7 cellular contexts compared by ENCODE assay signal in genomic region chr1:151945725-151946365, GRCh38. TPM values are rescaled to one million over a fixed set of nuclear protein-coding genes. Genes with fewer than 3 reads are reported as not detected.
A peak's percentile ranks its signal among the peaks of the same experiment; 100 is the strongest.
DNase-seq lines count a peak whose midpoint lies in the region; ATAC-seq lines count a peak whose summit lies in the region.

No MANE protein-coding gene starts in this region.

- intact Hi-C loops in activated CD4-positive, alpha-beta T cell treated with anti-CD3 and anti-CD28 coated beads, Interleukin-2, amount 10 ng/mL, durations not matched to agents 24 days and 14 days (cut with micrococcal nuclease): loop anchor here (1.0 kb wide), 1 partner anchor 38 kb away; no protein-coding TSS in a partner anchor

- no peaks in the 10 kb centered on the region for H3K9me3 ChIP-seq in duodenal mucosa (ENCODE audit: control insufficient read depth in 1 of 2, low read length in 2 of 2)

- no peak overlapping the region for H3K27ac ChIP-seq in duodenal mucosa (ENCODE audit: low read depth, low read length)

- no peaks in the 10 kb centered on the region for H3K27me3 ChIP-seq in duodenal mucosa (ENCODE audit: control insufficient read depth in 1 of 2, insufficient read depth in 2 of 2, low read length in 2 of 2)

- H3K4me1 Mint-ChIP-seq in activated CD4-positive, alpha-beta T cell treated with anti-CD3 and anti-CD28 coated beads, Interleukin-2, amount 10 ng/mL, durations not matched to agents 24 days and 14 days: peaks cover 31% of the 10 kb centered on the region
- H3K4me1 Mint-ChIP-seq in memory B cell: peaks cover 20% of the 10 kb centered on the region

- peak overlapping the region in 1 of 2 donors; percentile 21 for H3K9ac ChIP-seq in duodenal mucosa (ENCODE audit: low read depth in 1 of 2, low read length in 2 of 2)

- H3K36me3 Mint-ChIP-seq in activated CD4-positive, alpha-beta T cell treated with anti-CD3 and anti-CD28 coated beads, Interleukin-2, amount 10 ng/mL, durations not matched to agents 24 days and 14 days (ENCODE audit: low read depth): no peaks in the 10 kb centered on the region
- H3K36me3 Mint-ChIP-seq in memory B cell: no peaks in the 10 kb centered on the region

- peak; percentile 87 for DNase-seq in NCI-H2196 (lab: John Stamatoyannopoulos, UW; ENCODE audit: unreplicated experiment)
- peak; percentile 94 for DNase-seq in activated CD4-positive, alpha-beta T cell treated with anti-CD3 and anti-CD28 coated beads, Interleukin-2, amount 10 ng/mL, durations not matched to agents 24 days and 14 days
- peak; percentile 67 to 88 for DNase-seq in memory B cell (ENCODE audit: low spot score in 2 of 2)
- DNase-seq in stimulated activated CD8-positive, alpha-beta memory T cell treated with anti-CD3 and anti-CD28 coated beads, Interleukin-2, amount 100 ng/mL, for 48 hours (ENCODE audit: low read depth in 2 of 2): peak; percentile 62 to 63
- DNase-seq in G401 (ENCODE audit: low spot score): no peak

- in situ Hi-C loops in G401 (cut with HindIII; ENCODE audit: low sequenced_read_pairs): no loop called here

- peak overlapping the region; percentile 94 for H3K27ac Mint-ChIP-seq in activated CD4-positive, alpha-beta T cell treated with anti-CD3 and anti-CD28 coated beads, Interleukin-2, amount 10 ng/mL, durations not matched to agents 24 days and 14 days
- peak overlapping the region; percentile 97 for H3K27ac Mint-ChIP-seq in memory B cell

- ATAC-seq in GM21381 (IDR thresholded peaks at IDR 0.05; ENCODE audit: unreplicated experiment): peak; percentile 52
- peak; percentile 93 for ATAC-seq in memory B cell (ENCODE audit: low read depth)

- H3K4me3 Mint-ChIP-seq in activated CD4-positive, alpha-beta T cell treated with anti-CD3 and anti-CD28 coated beads, Interleukin-2, amount 10 ng/mL, durations not matched to agents 24 days and 14 days: peak overlapping the region; percentile 74
- H3K4me3 Mint-ChIP-seq in memory B cell: peak overlapping the region; percentile 56

- H3K9me3 Mint-ChIP-seq in activated CD4-positive, alpha-beta T cell treated with anti-CD3 and anti-CD28 coated beads, Interleukin-2, amount 10 ng/mL, durations not matched to agents 24 days and 14 days: no peaks in the 10 kb centered on the region
- peaks cover 3% of the 10 kb centered on the region for H3K9me3 Mint-ChIP-seq in memory B cell

- peaks cover 35 to 43% of the 10 kb centered on the region in 2 donors for H3K4me1 ChIP-seq in duodenal mucosa (ENCODE audit: control insufficient read depth in 1 of 2, insufficient read depth in 2 of 2, low read length in 2 of 2)

- H3K36me3 ChIP-seq in duodenal mucosa (ENCODE audit: control insufficient read depth in 1 of 2, insufficient read depth in 2 of 2, low read length in 2 of 2): no peaks in the 10 kb centered on the region

- peak overlapping the region; percentile 17 to 32 for H3K4me3 ChIP-seq in duodenal mucosa (ENCODE audit: low read depth in 1 of 2, low read length in 2 of 2)

- no peaks in the 10 kb centered on the region for H3K27me3 Mint-ChIP-seq in activated CD4-positive, alpha-beta T cell treated with anti-CD3 and anti-CD28 coated beads, Interleukin-2, amount 10 ng/mL, durations not matched to agents 24 days and 14 days
- no peaks in the 10 kb centered on the region for H3K27me3 Mint-ChIP-seq in memory B cell

RNA-seq across cellular contexts. Expression of gene THEM4, which starts 36.5 kb away (rescaled TPM):
- total RNA-seq in activated CD4-positive, alpha-beta T cell treated with anti-CD3 and anti-CD28 coated beads, Interleukin-2, amount 10 ng/mL, durations not matched to agents 24 days and 14 days: 26.9 and 30.6 TPM in 2 replicates
- not detected in 2 replicates for total RNA-seq in G401 (2014; rRNA removed; shearing (Covaris generic))

RNA-seq across cellular contexts. Expression of gene S100A10, which starts 47.8 kb away (rescaled TPM):
- total RNA-seq in activated CD4-positive, alpha-beta T cell treated with anti-CD3 and anti-CD28 coated beads, Interleukin-2, amount 10 ng/mL, durations not matched to agents 24 days and 14 days: 103 and 107 TPM in 2 replicates
- not detected in 2 replicates for total RNA-seq in G401 (2014; rRNA removed; shearing (Covaris generic))

Comparison
In these comparisons a context has a peak if more than half of its experiments do, and no peak if none do; other contexts are left out.
1. RNA of gene THEM4, which starts 36.5 kb away (total RNA-seq): 26.9 to 30.6 TPM in activated CD4-positive, alpha-beta T cell treated with anti-CD3 and anti-CD28 coated beads, Interleukin-2, amount 10 ng/mL, durations not matched to agents 24 days and 14 days; not detected in G401; every median in the first group is over 10 times any median in the second.
2. RNA of gene S100A10, which starts 47.8 kb away (total RNA-seq): 103 to 107 TPM in activated CD4-positive, alpha-beta T cell treated with anti-CD3 and anti-CD28 coated beads, Interleukin-2, amount 10 ng/mL, durations not matched to agents 24 days and 14 days; not detected in G401; every median in the first group is over 100 times any median in the second.